Comparison of ENCODE assay signal across 12 cellular contexts in genomic region chr3:27642796-27643195, GRCh38.
"Had no signal": no experiment of that assay in that cellular context is flagged by ENCODE, and none has a peak within 500 bp of the region (broad histone marks: within the 10 kb centered on the region; RNA-seq: fewer than 3 reads in every experiment).

No MANE protein-coding gene starts in this region.

- H3K4me3 Mint-ChIP-seq: activated CD4-positive, alpha-beta T cell treated with anti-CD3 and anti-CD28 coated beads, Interleukin-2, amount 10 ng/mL, durations not matched to agents 7 days and 5 days; activated naive CD4-positive, alpha-beta T cell treated with anti-CD3 and anti-CD28 coated beads, Interleukin-2, amount 50 U/mL, for 24 hours; naive thymus-derived CD4-positive, alpha-beta T cell had no signal

- H3K4me1 ChIP-seq: tibial nerve, uterus had no signal

- ATAC-seq: naive thymus-derived CD4-positive, alpha-beta T cell had no signal

- H3K27me3 ChIP-seq: left lung, tibial nerve, uterus had no signal

- H3K27me3 Mint-ChIP-seq: activated naive CD4-positive, alpha-beta T cell treated with anti-CD3 and anti-CD28 coated beads, Interleukin-2, amount 50 U/mL, for 24 hours had no signal

- H3K36me3 Mint-ChIP-seq: activated naive CD4-positive, alpha-beta T cell treated with anti-CD3 and anti-CD28 coated beads, Interleukin-2, amount 50 U/mL, for 24 hours had no signal

- H3K4me3 ChIP-seq: left lung, tibial nerve, uterus had no signal

- H3K36me3 ChIP-seq: left lung, tibial nerve, uterus had no signal

- H3K9me3 Mint-ChIP-seq: activated CD4-positive, alpha-beta T cell treated with anti-CD3 and anti-CD28 coated beads, Interleukin-2, amount 10 ng/mL, durations not matched to agents 7 days and 5 days; activated naive CD4-positive, alpha-beta T cell treated with anti-CD3 and anti-CD28 coated beads, Interleukin-2, amount 50 U/mL, for 24 hours had no signal

- DNase-seq: activated CD4-positive, alpha-beta T cell treated with anti-CD3 and anti-CD28 coated beads, Interleukin-2, amount 10 ng/mL, durations not matched to agents 7 days and 5 days; activated T-cell treated with anti-CD3 and anti-CD28 coated beads for 4 hours; amygdala; islet precursor cell; left lung; naive thymus-derived CD4-positive, alpha-beta T cell; stimulated activated CD4-positive, alpha-beta T cell treated with anti-CD3 and anti-CD28 coated beads, Interleukin-2, amount 100 ng/mL, for 48 hours; stimulated activated naive CD4-positive, alpha-beta T cell; substantia nigra; uterus had no signal

- H3K27ac ChIP-seq: left lung, tibial nerve, uterus had no signal

- H3K9me3 ChIP-seq: left lung, tibial nerve, uterus had no signal

- H3K27ac Mint-ChIP-seq: activated CD4-positive, alpha-beta T cell treated with anti-CD3 and anti-CD28 coated beads, Interleukin-2, amount 10 ng/mL, durations not matched to agents 7 days and 5 days; activated naive CD4-positive, alpha-beta T cell treated with anti-CD3 and anti-CD28 coated beads, Interleukin-2, amount 50 U/mL, for 24 hours had no signal
